8 cellular contexts compared by ENCODE assay signal in the genomic region with DNA sequence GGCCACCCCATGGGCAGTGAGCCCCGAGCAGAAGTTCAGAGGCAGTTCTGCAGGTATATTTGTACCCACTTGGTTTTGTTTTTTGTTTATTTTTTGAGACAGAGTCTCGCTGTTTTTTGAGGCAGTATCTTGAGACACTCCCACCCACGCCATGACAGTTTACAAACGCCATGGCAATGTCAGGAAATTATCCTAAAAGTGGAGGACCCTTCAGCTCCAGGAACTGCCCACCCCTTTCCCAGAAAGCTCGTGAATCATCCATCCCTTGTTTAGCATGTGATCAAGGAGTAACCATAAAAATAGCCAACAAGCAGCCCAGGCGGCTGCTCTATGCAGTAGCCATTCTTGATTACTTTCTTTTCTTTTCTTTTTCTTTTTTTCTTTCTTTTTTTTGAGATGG. TPM values are rescaled to one million over a fixed set of nuclear protein-coding genes. Genes with fewer than 3 reads are reported as not detected.
"Had no signal": no experiment of that assay in that cellular context is flagged by ENCODE, and none has a peak within 500 bp of the region (broad histone marks: within the 10 kb centered on the region; RNA-seq: fewer than 3 reads in every experiment).

No MANE protein-coding gene starts in this region.

- H3K4me1 ChIP-seq: HAP-1 had no signal

- H3K9me3 ChIP-seq: HAP-1 had no signal

- H3K4me3 ChIP-seq: GM23248, HAP-1 had no signal

- FAIRE-seq: HTR-8/SVneo had no signal

- DNase-seq: GM23248, GOT3, H7, HFFc6, IMR-90 had no signal

- H3K9ac ChIP-seq: GM23248 had no signal

- H3K36me3 ChIP-seq: HAP-1 had no signal

- ATAC-seq: HCT116 had no signal

- H3K27ac ChIP-seq: GM23248 had no signal

- H2AFZ ChIP-seq: GM23248 had no signal

RNA-seq across cellular contexts. Expression of gene CELF5, which starts 41.0 kb away (rescaled TPM):
- total RNA-seq: IMR-90 had no signal
- polyA plus RNA-seq: GM23248 had no signal
